Comparison of ENCODE assay signal across 1 cellular context in the genomic region with DNA sequence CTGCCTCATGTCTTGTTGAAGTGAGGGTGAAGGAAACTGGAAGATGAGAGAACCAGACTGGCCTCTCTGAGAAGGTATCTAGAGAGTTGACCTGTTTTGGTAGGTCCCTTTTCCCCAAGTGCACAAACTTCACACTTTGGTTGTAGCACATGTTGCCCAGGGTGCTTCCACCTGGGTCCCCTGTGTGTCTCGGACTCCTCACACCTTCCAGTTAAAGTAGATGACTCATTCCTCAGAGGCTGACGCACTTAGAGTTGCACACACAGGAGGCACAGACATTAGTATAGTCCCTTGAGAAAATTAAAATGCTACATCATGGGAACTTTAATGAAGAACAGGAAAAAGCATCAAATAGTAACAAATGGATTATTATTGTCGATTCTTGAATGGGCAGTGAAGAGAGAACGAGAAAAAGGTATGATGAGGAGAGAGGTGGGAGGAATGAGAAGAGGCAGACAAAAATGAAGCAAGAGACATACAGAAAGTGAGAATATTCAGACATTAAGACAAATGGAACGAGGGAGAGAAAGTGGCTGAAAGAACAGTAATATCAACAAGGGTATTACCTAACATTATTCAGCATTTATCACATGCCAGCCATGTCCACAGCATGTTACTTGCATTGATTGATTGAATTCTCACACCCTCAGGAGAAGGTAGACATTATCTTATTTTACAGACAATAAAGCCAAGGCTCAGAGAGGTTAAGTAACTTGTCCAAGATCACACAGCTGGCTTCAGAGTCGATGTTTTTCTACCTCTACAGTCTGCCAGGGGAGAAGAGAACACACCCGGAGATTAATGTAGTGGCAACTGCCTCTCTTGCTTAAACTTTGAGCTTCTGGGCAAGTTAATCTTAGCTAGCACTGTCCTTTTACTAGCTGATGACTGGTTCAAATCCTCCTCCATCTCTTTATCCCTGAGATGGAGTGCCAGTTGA.
TF ChIP-seq lines count a peak whose summit lies in the region.

No MANE protein-coding gene starts in this region.

TF ChIP-seq in K562, 482 proteins besides CTCF, POLR2A, EP300 and RAD21 (continued from another document):
- TF ChIP-seq ZSCAN32 (CRISPR knock-in tag; IDR thresholded peaks at IDR 0.05) (no peak), NFE2 (IDR thresholded peaks at IDR 0.05; ENCODE audit: low read depth) (no peak), RB1 (IDR thresholded peaks at IDR 0.05; ENCODE audit: low read depth) (no peak), ATF3 (IDR thresholded peaks at IDR 0.05) (peak; percentile 34; the same call in 1 of the 2 replicates), ATF3 (CRISPR knock-in tag; conservative IDR thresholded peaks at IDR 0.05) (no peak), DMBX1 (CRISPR knock-in tag; IDR thresholded peaks at IDR 0.05; ENCODE audit: borderline replicate concordance) (no peak), SIRT6 (IDR thresholded peaks at IDR 0.05; ENCODE audit: low read depth, low read length) (no peak), TEAD2 (tag; IDR thresholded peaks at IDR 0.05) (no peak), NCOA4 (IDR thresholded peaks at IDR 0.05; ENCODE audit: partially characterized antibody) (no peak), NR2C2 (CRISPR knock-in tag; IDR thresholded peaks at IDR 0.05) (no peak), NR2C2 (tag; IDR thresholded peaks at IDR 0.05) (no peak), BRCA1 (IDR thresholded peaks at IDR 0.05) (no peak), BRCA1 (CRISPR knock-in tag; IDR thresholded peaks at IDR 0.05) (no peak)
- TF ChIP-seq, protein P1, sequence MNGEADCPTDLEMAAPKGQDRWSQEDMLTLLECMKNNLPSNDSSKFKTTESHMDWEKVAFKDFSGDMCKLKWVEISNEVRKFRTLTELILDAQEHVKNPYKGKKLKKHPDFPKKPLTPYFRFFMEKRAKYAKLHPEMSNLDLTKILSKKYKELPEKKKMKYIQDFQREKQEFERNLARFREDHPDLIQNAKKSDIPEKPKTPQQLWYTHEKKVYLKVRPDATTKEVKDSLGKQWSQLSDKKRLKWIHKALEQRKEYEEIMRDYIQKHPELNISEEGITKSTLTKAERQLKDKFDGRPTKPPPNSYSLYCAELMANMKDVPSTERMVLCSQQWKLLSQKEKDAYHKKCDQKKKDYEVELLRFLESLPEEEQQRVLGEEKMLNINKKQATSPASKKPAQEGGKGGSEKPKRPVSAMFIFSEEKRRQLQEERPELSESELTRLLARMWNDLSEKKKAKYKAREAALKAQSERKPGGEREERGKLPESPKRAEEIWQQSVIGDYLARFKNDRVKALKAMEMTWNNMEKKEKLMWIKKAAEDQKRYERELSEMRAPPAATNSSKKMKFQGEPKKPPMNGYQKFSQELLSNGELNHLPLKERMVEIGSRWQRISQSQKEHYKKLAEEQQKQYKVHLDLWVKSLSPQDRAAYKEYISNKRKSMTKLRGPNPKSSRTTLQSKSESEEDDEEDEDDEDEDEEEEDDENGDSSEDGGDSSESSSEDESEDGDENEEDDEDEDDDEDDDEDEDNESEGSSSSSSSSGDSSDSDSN (IDR thresholded peaks at IDR 0.05; ENCODE audit: borderline replicate concordance in 1 of 2, low read depth in 2 of 2, low read length in 2 of 2), result no peak
- TF ChIP-seq, protein P2, sequence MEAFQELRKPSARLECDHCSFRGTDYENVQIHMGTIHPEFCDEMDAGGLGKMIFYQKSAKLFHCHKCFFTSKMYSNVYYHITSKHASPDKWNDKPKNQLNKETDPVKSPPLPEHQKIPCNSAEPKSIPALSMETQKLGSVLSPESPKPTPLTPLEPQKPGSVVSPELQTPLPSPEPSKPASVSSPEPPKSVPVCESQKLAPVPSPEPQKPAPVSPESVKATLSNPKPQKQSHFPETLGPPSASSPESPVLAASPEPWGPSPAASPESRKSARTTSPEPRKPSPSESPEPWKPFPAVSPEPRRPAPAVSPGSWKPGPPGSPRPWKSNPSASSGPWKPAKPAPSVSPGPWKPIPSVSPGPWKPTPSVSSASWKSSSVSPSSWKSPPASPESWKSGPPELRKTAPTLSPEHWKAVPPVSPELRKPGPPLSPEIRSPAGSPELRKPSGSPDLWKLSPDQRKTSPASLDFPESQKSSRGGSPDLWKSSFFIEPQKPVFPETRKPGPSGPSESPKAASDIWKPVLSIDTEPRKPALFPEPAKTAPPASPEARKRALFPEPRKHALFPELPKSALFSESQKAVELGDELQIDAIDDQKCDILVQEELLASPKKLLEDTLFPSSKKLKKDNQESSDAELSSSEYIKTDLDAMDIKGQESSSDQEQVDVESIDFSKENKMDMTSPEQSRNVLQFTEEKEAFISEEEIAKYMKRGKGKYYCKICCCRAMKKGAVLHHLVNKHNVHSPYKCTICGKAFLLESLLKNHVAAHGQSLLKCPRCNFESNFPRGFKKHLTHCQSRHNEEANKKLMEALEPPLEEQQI (IDR thresholded peaks at IDR 0.05), result no peak
